In genomic region chr9:121218357-121219027, GRCh38 we compare ENCODE assay signal across 1 cellular context.
TF ChIP-seq lines count a peak whose summit lies in the region.

No MANE protein-coding gene starts in this region.

TF ChIP-seq in GM12878, 131 proteins besides CTCF, POLR2A, EP300 and RAD21:
- TF ChIP-seq HSF1 (IDR thresholded peaks at IDR 0.05; ENCODE audit: low read depth, low read length) (no peak), ZNF274 (IDR thresholded peaks at IDR 0.05; ENCODE audit: insufficient read depth, insufficient read length) (no peak), NKRF (conservative IDR thresholded peaks at IDR 0.05) (no peak), BMI1 (IDR thresholded peaks at IDR 0.05; ENCODE audit: borderline replicate concordance) (no peak), ZBED1 (IDR thresholded peaks at IDR 0.05; ENCODE audit: borderline replicate concordance) (no peak), RUNX3 (IDR thresholded peaks at IDR 0.05; ENCODE audit: low read length) (no peak), GABPA (IDR thresholded peaks at IDR 0.05; ENCODE audit: low read depth) (no peak), RB1 (IDR thresholded peaks at IDR 0.05; ENCODE audit: borderline replicate concordance) (no peak), HDGF (IDR thresholded peaks at IDR 0.05) (0 out of 2 replicates have a peak, but pooled peaks have one; percentile 33), ZNF687 (IDR thresholded peaks at IDR 0.05) (peak; percentile 88), ZSCAN29 (IDR thresholded peaks at IDR 0.05) (no peak), SIN3A (IDR thresholded peaks at IDR 0.05; ENCODE audit: low read depth, low read length) (no peak), EZH2 (IDR thresholded peaks at IDR 0.05; ENCODE audit: borderline replicate concordance, control insufficient read depth, low read depth, low read length) (no peak), MYB (IDR thresholded peaks at IDR 0.05; ENCODE audit: borderline replicate concordance, low read depth, low read length) (no peak), YBX1 (IDR thresholded peaks at IDR 0.05) (no peak), HCFC1 (IDR thresholded peaks at IDR 0.05; ENCODE audit: low read length) (no peak), SUZ12 (IDR thresholded peaks at IDR 0.05; ENCODE audit: unreplicated experiment) (no peak), GATAD2B (conservative IDR thresholded peaks at IDR 0.05; ENCODE audit: low read depth) (no peak), ZBTB4 (CRISPR knock-in tag; IDR thresholded peaks at IDR 0.05) (peak; percentile 82), POU2F2 (IDR thresholded peaks at IDR 0.05; ENCODE audit: borderline replicate concordance, low read depth, low read length) (no peak), SMAD5 (IDR thresholded peaks at IDR 0.05; ENCODE audit: low read depth) (no peak), TAF1 (IDR thresholded peaks at IDR 0.05; ENCODE audit: borderline replicate concordance, low read depth, low read length) (no peak), ATF7 (IDR thresholded peaks at IDR 0.05; ENCODE audit: low read depth) (0 out of 2 replicates have a peak, but pooled peaks have one; percentile 8), IKZF2 (IDR thresholded peaks at IDR 0.05) (0 out of 4 replicates have a peak, but pooled peaks of 1 of the 2 experiments have one; percentile 14), KDM1A (IDR thresholded peaks at IDR 0.05; ENCODE audit: borderline replicate concordance) (no peak), YY1 (IDR thresholded peaks at IDR 0.05; ENCODE audit: low read depth, low read length) (peak; percentile 64), NR2C2 (IDR thresholded peaks at IDR 0.05; ENCODE audit: borderline replicate concordance, control insufficient read depth, insufficient read length, low read depth) (no peak), FOXK2 (IDR thresholded peaks at IDR 0.05) (no peak), ZNF592 (IDR thresholded peaks at IDR 0.05) (peak; percentile 94; the same call in 1 of the 2 replicates), WRNIP1 (IDR thresholded peaks at IDR 0.05; ENCODE audit: borderline replicate concordance, low read depth, low read length) (no peak), USF1 (IDR thresholded peaks at IDR 0.05; ENCODE audit: borderline replicate concordance, extremely low read length, insufficient read depth, low read depth, low read length) (no peak), POLR2AphosphoS2 (IDR thresholded peaks at IDR 0.05; ENCODE audit: low read depth, low read length) (no peak), PRDM15 (CRISPR knock-in tag; IDR thresholded peaks at IDR 0.05) (peak; percentile 70; the same call in 1 of the 2 replicates), SP1 (IDR thresholded peaks at IDR 0.05; ENCODE audit: low read depth, low read length) (no peak), TCF3 (IDR thresholded peaks at IDR 0.05; ENCODE audit: borderline replicate concordance, insufficient read depth, low read depth, low read length) (no peak), ATF2 (IDR thresholded peaks at IDR 0.05; ENCODE audit: low read length) (no peak)
